Comparison of ENCODE assay signal across 11 cellular contexts in the genomic region with DNA sequence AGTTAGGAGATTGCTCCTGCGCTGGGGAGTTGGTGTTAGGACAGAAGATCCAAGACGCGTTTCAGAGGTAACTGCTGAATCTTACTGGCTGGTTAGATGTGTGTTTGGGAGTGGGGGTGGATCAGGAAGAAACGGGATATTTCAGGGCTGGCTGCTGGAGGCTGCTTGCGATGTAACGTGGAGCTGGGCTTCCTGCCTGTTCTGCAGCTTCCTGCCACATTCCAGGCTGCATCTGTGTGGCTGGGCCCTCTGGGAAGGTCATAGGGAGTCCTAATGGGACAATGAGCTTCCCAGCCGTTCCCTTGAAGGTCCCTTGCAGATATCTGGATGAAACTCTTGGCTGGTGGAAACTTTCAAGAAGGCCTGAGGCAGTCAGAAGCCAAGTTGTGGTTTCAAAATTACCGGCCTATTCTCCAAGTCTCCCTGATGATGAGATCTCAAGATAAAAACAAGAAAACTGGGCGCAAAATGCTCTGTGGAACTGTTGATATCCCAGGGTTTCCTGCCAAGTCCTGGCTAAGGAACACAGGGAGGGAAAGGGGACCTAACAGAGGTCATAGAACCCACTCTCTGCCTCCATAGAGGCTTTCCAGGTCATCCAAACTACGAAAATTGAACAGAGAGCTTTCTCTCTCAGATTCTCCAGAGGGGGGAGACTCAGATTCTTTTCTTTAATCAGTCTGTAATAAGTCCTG.
DNase-seq lines count a peak whose midpoint lies in the region; ATAC-seq, FAIRE-seq and TF ChIP-seq lines count a peak whose summit lies in the region.
"Had no signal": no experiment of that assay in that cellular context is flagged by ENCODE, and none has a peak within 500 bp of the region (broad histone marks: within the 10 kb centered on the region; RNA-seq: fewer than 3 reads in every experiment).

No MANE protein-coding gene starts in this region.

- peak overlapping the region in 1 of 4 experiments; percentile 2; a peak in 1 of 8 replicates for H3K4me3 ChIP-seq in H1 (ENCODE audit: extremely low read depth in 1 of 4, insufficient read depth in 2 of 4, low read depth in 3 of 4, low read length in 4 of 4)
- no peak overlapping the region for H3K4me3 ChIP-seq in right lobe of liver
- no peak overlapping the region for H3K4me3 ChIP-seq in suprapubic skin

- H3K4me1 Mint-ChIP-seq in activated naive CD4-positive, alpha-beta T cell treated with anti-CD3 and anti-CD28 coated beads, Interleukin-2, amount 10 ng/mL, durations not matched to agents 7 days and 5 days, result no peaks in the 10 kb centered on the region

- no peaks in the 10 kb centered on the region for H4K20me1 ChIP-seq in H1 (replicated peaks in 1 of 2; ENCODE audit: control insufficient read depth in 1 of 2, insufficient read depth in 2 of 2, low read length in 2 of 2)

- H3K79me1 ChIP-seq in H1 (ENCODE audit: low read depth, low read length), result no peaks in the 10 kb centered on the region

- WGBS in H1 (ENCODE audit: extremely low coverage in 1 of 2, insufficient coverage in 1 of 2, insufficient read length in 1 of 2, insufficient replicate concordance in 2 of 2, low coverage in 1 of 2, low lambda C conversion rate in 2 of 2, missing lambda C conversion rate in 1 of 2), 2 experiments, result 87% methylated on average over 10 of the region's 10 CpGs; no CpG with 5 or more reads in 1 of the 2 experiments
- WGBS in right lobe of liver (ENCODE audit: insufficient coverage, low coverage, low lambda C conversion rate, missing lambda C conversion rate), result 60% methylated on average over 9 of the region's 10 CpGs
- WGBS in suprapubic skin, result 27% methylated on average over 10 of the region's 10 CpGs

- no peak for TF ChIP-seq EP300 in H1 (IDR thresholded peaks at IDR 0.05; ENCODE audit: borderline replicate concordance in 1 of 2, low read depth in 2 of 2, low read length in 2 of 2)
- TF ChIP-seq EP300 in suprapubic skin (IDR thresholded peaks at IDR 0.05), result no peak

- intact Hi-C loops in right lobe of liver (cut with DNase I), result no loop called here

- no peak overlapping the region for H2BK120ac ChIP-seq in H1 (replicated peaks; ENCODE audit: low read depth, low read length)

- no peak overlapping the region for H2AFZ ChIP-seq in H1 (ENCODE audit: low read length)

- H3K27me3 Mint-ChIP-seq in activated naive CD4-positive, alpha-beta T cell treated with anti-CD3 and anti-CD28 coated beads, Interleukin-2, amount 10 ng/mL, durations not matched to agents 7 days and 5 days, result peaks cover 51% of the 10 kb centered on the region

- H3K9me3 Mint-ChIP-seq in activated naive CD4-positive, alpha-beta T cell treated with anti-CD3 and anti-CD28 coated beads, Interleukin-2, amount 10 ng/mL, durations not matched to agents 7 days and 5 days, result no peaks in the 10 kb centered on the region
- H3K9me3 Mint-ChIP-seq: activated naive CD8-positive, alpha-beta T cell treated with anti-CD3 and anti-CD28 coated beads, Interleukin-2, amount 10 ng/mL, durations not matched to agents 7 days and 5 days had no signal

- H3K4me1 ChIP-seq in H1 (replicated peaks in 1 of 4; ENCODE audit: control insufficient read depth in 3 of 4, insufficient read depth in 4 of 4, low read length in 3 of 4) (peaks cover 9 to 32% (median 18%) of the 10 kb centered on the region in 4 experiments; a peak in 6 of 7 replicates), right lobe of liver (peaks cover 0 to 5% (median 0%) of the 10 kb centered on the region in 4 donors), suprapubic skin (peaks cover 24% of the 10 kb centered on the region)

- TF ChIP-seq POLR2A in H1 (IDR thresholded peaks at IDR 0.05; ENCODE audit: control extremely low read depth in 1 of 2, low read depth in 2 of 2, low read length in 2 of 2) (no peak), right lobe of liver (IDR thresholded peaks at IDR 0.05) (no peak), suprapubic skin (IDR thresholded peaks at IDR 0.05) (no peak)

- H2AK5ac ChIP-seq in H1 (ENCODE audit: low read depth, low read length), result no peak overlapping the region

- no peak overlapping the region for H3K4me3 Mint-ChIP-seq in activated naive CD4-positive, alpha-beta T cell treated with anti-CD3 and anti-CD28 coated beads, Interleukin-2, amount 10 ng/mL, durations not matched to agents 7 days and 5 days
- H3K4me3 Mint-ChIP-seq: activated naive CD8-positive, alpha-beta T cell treated with anti-CD3 and anti-CD28 coated beads, Interleukin-2, amount 10 ng/mL, durations not matched to agents 7 days and 5 days had no signal

- H4K8ac ChIP-seq in H1 (ENCODE audit: extremely low read depth, insufficient read depth, low read length), result no peak overlapping the region

- no peak for TF ChIP-seq CTCF in H1 (IDR thresholded peaks at IDR 0.05; ENCODE audit: control extremely low read depth in 1 of 3, insufficient read depth in 1 of 3, low read depth in 1 of 3, low read length in 3 of 3)
- no peak for TF ChIP-seq CTCF in right lobe of liver (IDR thresholded peaks at IDR 0.05)
- no peak for TF ChIP-seq CTCF in suprapubic skin (IDR thresholded peaks at IDR 0.05)

- no peak overlapping the region for H4K5ac ChIP-seq in H1 (ENCODE audit: insufficient read length, low read depth, low read length)

- no peak for FAIRE-seq in H1 (lab: Jason Lieb, UNC)
- FAIRE-seq: G401.6 had no signal

- H3K9ac ChIP-seq in H1 (replicated peaks in 1 of 4; ENCODE audit: extremely low read depth in 1 of 4, low read depth in 3 of 4, low read length in 3 of 4), result no peak overlapping the region

- H3K23ac ChIP-seq in H1 (ENCODE audit: insufficient read length), result no peak overlapping the region

- no peaks in the 10 kb centered on the region; the same call in 1 of the 2 replicates for H3K23me2 ChIP-seq in H1 (ENCODE audit: low read depth, low read length)

- H3K14ac ChIP-seq in H1 (ENCODE audit: insufficient read length), result no peak overlapping the region

- peak overlapping the region in 1 of 2 experiments; percentile 30; a peak in 1 of 4 replicates for H3K4me2 ChIP-seq in H1 (ENCODE audit: insufficient read depth in 1 of 2, low read depth in 2 of 2, low read length in 2 of 2)

- H4K91ac ChIP-seq in H1 (replicated peaks; ENCODE audit: insufficient read length, low read length), result peak overlapping the region; percentile 26

- peak overlapping the region; percentile 76; the same call in 1 of the 2 replicates for H2BK15ac ChIP-seq in H1 (ENCODE audit: low read length)

- no peaks in the 10 kb centered on the region for H3K9me3 ChIP-seq in H1 (ENCODE audit: insufficient read depth in 2 of 2, low read depth in 1 of 2, low read length in 1 of 2)
- H3K9me3 ChIP-seq in right lobe of liver, result no peaks in the 10 kb centered on the region
- H3K9me3 ChIP-seq in suprapubic skin, result no peaks in the 10 kb centered on the region

- POLR2A ChIA-PET in H1 (lab: Charles Lee; ENCODE audit: partially characterized antibody), result interaction anchor here (0.7 to 1.4 kb wide), 3 partner anchors 8 to 79 kb away, joined by 3 to 4 read pairs (median 3); a partner anchor contains a TSS

- H3K27ac Mint-ChIP-seq in activated naive CD4-positive, alpha-beta T cell treated with anti-CD3 and anti-CD28 coated beads, Interleukin-2, amount 10 ng/mL, durations not matched to agents 7 days and 5 days, result no peak overlapping the region
- H3K27ac Mint-ChIP-seq: activated naive CD8-positive, alpha-beta T cell treated with anti-CD3 and anti-CD28 coated beads, Interleukin-2, amount 10 ng/mL, durations not matched to agents 7 days and 5 days had no signal

- CTCF ChIA-PET in H1 (lab: Charles Lee; ENCODE audit: partially characterized antibody), result interaction anchor here (1.2 to 2.6 kb wide), 2 partner anchors 20 to 22 kb away, joined by 3 to 8 read pairs; no protein-coding TSS in a partner anchor
- CTCF ChIA-PET in activated naive CD4-positive, alpha-beta T cell treated with anti-CD3 and anti-CD28 coated beads, Interleukin-2, amount 10 ng/mL, durations not matched to agents 7 days and 5 days (lab: Charles Lee), result no interaction called here

- H3K36me3 ChIP-seq in H1 (ENCODE audit: control insufficient read depth in 2 of 4, insufficient read depth in 4 of 4, low read length in 3 of 4) (no peaks in the 10 kb centered on the region), right lobe of liver (no peaks in the 10 kb centered on the region), suprapubic skin (no peaks in the 10 kb centered on the region)

- no peak overlapping the region for H3K18ac ChIP-seq in H1 (ENCODE audit: extremely low read depth, low read length)

- no peak overlapping the region for H3K56ac ChIP-seq in H1 (replicated peaks; ENCODE audit: insufficient read length, low read depth, low read length)

- ATAC-seq in right lobe of liver, result peak; percentile 50 to 69 (median 58)
- no peak for ATAC-seq in HG02588 (IDR thresholded peaks at IDR 0.05; ENCODE audit: unreplicated experiment)

- no peaks in the 10 kb centered on the region for H3K36me3 Mint-ChIP-seq in activated naive CD4-positive, alpha-beta T cell treated with anti-CD3 and anti-CD28 coated beads, Interleukin-2, amount 10 ng/mL, durations not matched to agents 7 days and 5 days
- H3K36me3 Mint-ChIP-seq: activated naive CD8-positive, alpha-beta T cell treated with anti-CD3 and anti-CD28 coated beads, Interleukin-2, amount 10 ng/mL, durations not matched to agents 7 days and 5 days had no signal

- TF ChIP-seq RAD21 in H1 (IDR thresholded peaks at IDR 0.05 in 1 of 2, conservative IDR thresholded peaks at IDR 0.05 in 1 of 2; ENCODE audit: low read depth in 2 of 2, low read length in 2 of 2), result no peak

- H2BK20ac ChIP-seq in H1 (ENCODE audit: low read length), result no peak overlapping the region

- no peak overlapping the region for H3K4ac ChIP-seq in H1 (replicated peaks; ENCODE audit: insufficient read length, low read depth, low read length)

- no peaks in the 10 kb centered on the region for H3K79me2 ChIP-seq in H1 (ENCODE audit: control insufficient read depth in 1 of 2, insufficient read depth in 2 of 2, low read length in 2 of 2)

- H3K27ac ChIP-seq in H1 (ENCODE audit: low read depth, low read length) (no peak overlapping the region), right lobe of liver (peak overlapping the region in 2 of 3 donors; percentile 11), suprapubic skin (peak overlapping the region; percentile 67)

- H3K27me3 ChIP-seq in H1 (replicated peaks in 1 of 4; ENCODE audit: control insufficient read depth in 3 of 4, extremely low read depth in 1 of 4, insufficient read depth in 3 of 4, low read length in 3 of 4) (peaks cover 0 to 3% (median 0%) of the 10 kb centered on the region in 4 experiments; a peak in 1 of 7 replicates), right lobe of liver (no peaks in the 10 kb centered on the region), suprapubic skin (no peaks in the 10 kb centered on the region)

- DNase-seq in HCEC 1CT (peak; percentile 31), H1 (ENCODE audit: low read depth in 1 of 2, low spot score in 2 of 2) (no peak), right lobe of liver (no peak), suprapubic skin (ENCODE audit: low spot score in 2 of 2) (peak in 1 of 2 donors; percentile 81), NCI-H226 (no peak)
- no peak for DNase-seq in activated naive CD4-positive, alpha-beta T cell treated with anti-CD3 and anti-CD28 coated beads, Interleukin-2, amount 10 ng/mL, durations not matched to agents 7 days and 5 days
- DNase-seq in activated T-cell treated with anti-CD3 and anti-CD28 coated beads, Interleukin-2, amount 50 U/mL, for 1 hour, result no peak
- DNase-seq: activated naive CD8-positive, alpha-beta T cell treated with anti-CD3 and anti-CD28 coated beads, Interleukin-2, amount 10 ng/mL, durations not matched to agents 7 days and 5 days; NCI-H187 treated with DMSO at 0.1 percent for 48 hours had no signal

- peak overlapping the region; percentile 52 for H2BK12ac ChIP-seq in H1 (ENCODE audit: low read depth, low read length)

- peak overlapping the region; percentile 8; the same call in 1 of the 2 replicates for H2BK5ac ChIP-seq in H1 (ENCODE audit: low read depth, low read length)
